9 cellular contexts compared by ENCODE assay signal in genomic region chr10:117175215-117175900, GRCh38. TPM values are rescaled to one million over a fixed set of nuclear protein-coding genes. Genes with fewer than 3 reads are reported as not detected.
DNase-seq lines count a peak whose midpoint lies in the region; ATAC-seq and TF ChIP-seq lines count a peak whose summit lies in the region.
"Had no signal": no experiment of that assay in that cellular context is flagged by ENCODE, and none has a peak within 500 bp of the region (broad histone marks: within the 10 kb centered on the region; RNA-seq: fewer than 3 reads in every experiment).

No MANE protein-coding gene starts in this region.

- H2BK120ac ChIP-seq in mesendoderm (ENCODE audit: low read depth, low read length) = no peak overlapping the region

- DNase-seq in activated naive CD4-positive, alpha-beta T cell treated with anti-CD3 and anti-CD28 coated beads for 36 hours = peak; percentile 26
- DNase-seq in activated naive CD4-positive, alpha-beta T cell treated with Interleukin-2 at 50 U/mL for 16 hours = no peak
- DNase-seq in NT2/D1 (ENCODE audit: low read depth, low spot score) (no peak), coronary artery (ENCODE audit: low spot score) (no peak), mesendoderm (no peak), tibial artery (no peak), activated gamma-delta T cell (lab: John Stamatoyannopoulos, UW) (no peak)

- H3K4me3 Mint-ChIP-seq in activated naive CD4-positive, alpha-beta T cell treated with anti-CD3 and anti-CD28 coated beads for 36 hours = peak overlapping the region; percentile 78

- H3K27ac Mint-ChIP-seq in activated naive CD4-positive, alpha-beta T cell treated with anti-CD3 and anti-CD28 coated beads for 36 hours = peak overlapping the region; percentile 16

- H3K18ac ChIP-seq in mesendoderm (ENCODE audit: low read length) = no peak overlapping the region

- peaks cover 15% of the 10 kb centered on the region for H3K4me1 Mint-ChIP-seq in activated naive CD4-positive, alpha-beta T cell treated with anti-CD3 and anti-CD28 coated beads for 36 hours (ENCODE audit: low read depth)

- H2AK5ac ChIP-seq in mesendoderm (ENCODE audit: low read length) = no peak overlapping the region

- H3K9ac ChIP-seq in NT2/D1 (ENCODE audit: insufficient read length, low read depth) (peak overlapping the region; percentile 62), mesendoderm (ENCODE audit: low read length) (peak overlapping the region; percentile 4)

- H3K79me2 ChIP-seq in mesendoderm (ENCODE audit: control insufficient read depth, insufficient read depth, low read length) = no peaks in the 10 kb centered on the region

- no peaks in the 10 kb centered on the region for H3K9me3 Mint-ChIP-seq in activated naive CD4-positive, alpha-beta T cell treated with anti-CD3 and anti-CD28 coated beads for 36 hours

- no CpG with 5 or more reads among the region's 46 CpGs for WGBS in mesendoderm (ENCODE audit: extremely low coverage, insufficient coverage, low lambda C conversion rate)

- no peak overlapping the region for H4K8ac ChIP-seq in mesendoderm (ENCODE audit: low read depth, low read length)

- H3K27ac ChIP-seq in coronary artery (no peak overlapping the region), mesendoderm (ENCODE audit: low read depth, low read length) (no peak overlapping the region), tibial artery (no peak overlapping the region)

- H3K4me2 ChIP-seq in mesendoderm (ENCODE audit: low read length) = peak overlapping the region; percentile 60

- H3K4me1 ChIP-seq in NT2/D1 (ENCODE audit: insufficient read depth, insufficient read length) = peaks cover 3% of the 10 kb centered on the region
- peaks cover 2% of the 10 kb centered on the region for H3K4me1 ChIP-seq in mesendoderm (ENCODE audit: control insufficient read depth, low read depth, low read length)
- H3K4me1 ChIP-seq in tibial artery = peaks cover 0 to 16% (median 13%) of the 10 kb centered on the region in 4 donors

- peak overlapping the region; percentile 6 for H3K56ac ChIP-seq in mesendoderm (ENCODE audit: low read length)

- H3K23ac ChIP-seq in mesendoderm (ENCODE audit: low read length) = no peak overlapping the region

- intact Hi-C loops in activated naive CD4-positive, alpha-beta T cell treated with anti-CD3 and anti-CD28 coated beads for 36 hours (cut with micrococcal nuclease) = loop anchor here (1.0 to 5.0 kb wide), 5 partner anchors 168 to 733 kb away; partner anchors contain the start of genes ENO4 and SHTN1
- intact Hi-C loops in tibial artery (cut with DNase I; ENCODE audit: low total_unique reads) = loop anchor here (5.0 kb wide), 1 partner anchor 378 kb away; no protein-coding TSS in a partner anchor

- H3K9me3 ChIP-seq in NT2/D1 (ENCODE audit: insufficient read depth, low read length) (no peaks in the 10 kb centered on the region), tibial artery (no peaks in the 10 kb centered on the region)

- H3K36me3 Mint-ChIP-seq in activated naive CD4-positive, alpha-beta T cell treated with anti-CD3 and anti-CD28 coated beads for 36 hours (ENCODE audit: low read depth) = no peaks in the 10 kb centered on the region

- peak; percentile 34 for ATAC-seq in HG02678 (IDR thresholded peaks at IDR 0.05; ENCODE audit: unreplicated experiment)

- no peak overlapping the region for H2BK15ac ChIP-seq in mesendoderm (replicated peaks; ENCODE audit: low read depth)

- H3K27me3 ChIP-seq in NT2/D1 (ENCODE audit: insufficient read depth, insufficient read length) (peaks cover 55% of the 10 kb centered on the region), mesendoderm (ENCODE audit: insufficient read depth, low read length, poor library complexity) (peaks cover 11% of the 10 kb centered on the region), tibial artery (peaks cover 0 to 62% of the 10 kb centered on the region in 2 donors)

- no peak overlapping the region for H4K5ac ChIP-seq in mesendoderm (ENCODE audit: low read length)

- no peak overlapping the region for H2BK5ac ChIP-seq in mesendoderm (ENCODE audit: low read length)

- H3K4me3 ChIP-seq in NT2/D1 (ENCODE audit: insufficient read length, low read depth) = peak overlapping the region; percentile 44
- peak overlapping the region; percentile 70 for H3K4me3 ChIP-seq in coronary artery
- peak overlapping the region; percentile 2 for H3K4me3 ChIP-seq in mesendoderm (ENCODE audit: low read length)
- peak overlapping the region; percentile 38 to 53 for H3K4me3 ChIP-seq in tibial artery

- H3K36me3 ChIP-seq in NT2/D1 (ENCODE audit: insufficient read depth, insufficient read length, low read length) (no peaks in the 10 kb centered on the region), mesendoderm (ENCODE audit: control insufficient read depth, insufficient read depth, low read length) (no peaks in the 10 kb centered on the region), tibial artery (no peaks in the 10 kb centered on the region)

- CTCF ChIA-PET in activated naive CD4-positive, alpha-beta T cell treated with anti-CD3 and anti-CD28 coated beads for 36 hours (lab: Charles Lee) = interaction anchor here (0.6 to 6.6 kb wide), 37 partner anchors 8 to 494 kb away, joined by 3 to 98 read pairs (median 4); partner anchors contain the start of gene SHTN1

- H3K27me3 Mint-ChIP-seq in activated naive CD4-positive, alpha-beta T cell treated with anti-CD3 and anti-CD28 coated beads for 36 hours (ENCODE audit: low read depth) = peaks cover 20% of the 10 kb centered on the region

- H3K4ac ChIP-seq in mesendoderm (ENCODE audit: low read depth, low read length) = no peak overlapping the region

- TF ChIP-seq CTCF in coronary artery (IDR thresholded peaks at IDR 0.05) (peak; percentile 14), tibial artery (IDR thresholded peaks at IDR 0.05) (no peak)

- no peaks in the 10 kb centered on the region for H3K79me1 ChIP-seq in mesendoderm (ENCODE audit: low read length)

RNA-seq across cellular contexts. Expression of gene KCNK18, which starts 21.9 kb away (rescaled TPM):
- not detected for total RNA-seq in activated naive CD4-positive, alpha-beta T cell treated with anti-CD3 and anti-CD28 coated beads for 36 hours
- polyA plus RNA-seq in mesendoderm (2013, experiment 1 of 2) = not detected
- not detected for polyA plus RNA-seq in mesendoderm (2013, experiment 2 of 2)
- total RNA-seq: lung microvascular endothelial cell had no signal

RNA-seq across cellular contexts. Expression of gene VAX1, which starts 37.3 kb away (rescaled TPM):
- not detected for total RNA-seq in activated naive CD4-positive, alpha-beta T cell treated with anti-CD3 and anti-CD28 coated beads for 36 hours
- polyA plus RNA-seq in mesendoderm (2013, experiment 1 of 2) = 0.14 TPM
- polyA plus RNA-seq in mesendoderm (2013, experiment 2 of 2) = 0.15 TPM
- total RNA-seq: lung microvascular endothelial cell had no signal

Comparison
In these comparisons a context has a peak if more than half of its experiments do, and no peak if none do; other contexts are left out.
1. H3K4me3 ChIP-seq: peak in every context shown above with its lines; median percentile 70 in coronary artery; 46 in tibial artery; 44 in NT2/D1; 2 in mesendoderm.